ENCODE assay signal across 23 cellular contexts in genomic region chr5:134507495-134507894, GRCh38. TPM values are rescaled to one million over a fixed set of nuclear protein-coding genes. Genes with fewer than 3 reads are reported as not detected.
A peak's percentile ranks its signal among the peaks of the same experiment; 100 is the strongest.
DNase-seq lines count a peak whose midpoint lies in the region; ATAC-seq, FAIRE-seq and TF ChIP-seq lines count a peak whose summit lies in the region.
"Had no signal": no experiment of that assay in that cellular context is flagged by ENCODE, and none has a peak within 500 bp of the region (broad histone marks: within the 10 kb centered on the region; RNA-seq: fewer than 3 reads in every experiment).

No MANE protein-coding gene starts in this region.

- POLR2A ChIA-PET in A549 (lab: Yijun Ruan, JAX), result interaction anchor here (2.2 to 3.2 kb wide), 3 partner anchors 18 to 96 kb away, joined by 11 to 53 read pairs (median 38); partner anchors contain the start of genes CDKN2AIPNL and JADE2

- DNase-seq in A549 (ENCODE audit: low read depth in 1 of 2, low spot score in 1 of 2), result no peak
- peak; percentile 27 for DNase-seq in DMS53 treated with DMSO at 0.1 percent for 48 hours (lab: John Stamatoyannopoulos, UW; ENCODE audit: unreplicated experiment)
- no peak for DNase-seq in adipocyte (ENCODE audit: low read depth)
- no peak for DNase-seq in lower lobe of right lung
- no peak for DNase-seq in dorsolateral prefrontal cortex
- DNase-seq in NCI-H1930 (lab: John Stamatoyannopoulos, UW), result no peak
- DNase-seq in GM20000 (ENCODE audit: low spot score), result no peak
- DNase-seq: activated CD8-positive, alpha-beta memory T cell treated with anti-CD3 and anti-CD28 coated beads for 24 hours; anterior cingulate cortex; GDM1; GOT3; NCI-H1417; NCI-H82; psoas muscle; RPMI8226; stimulated activated CD4-positive, alpha-beta T cell treated with anti-CD3 and anti-CD28 coated beads, Interleukin-12 subunit alpha, Interleukin-12 subunit beta, amount 100 ng/mL, for 4 hours; thyroid gland had no signal

- H3K36me3 ChIP-seq in adipocyte (ENCODE audit: control insufficient read depth, insufficient read depth, low read length, severe bottlenecking), result no peaks in the 10 kb centered on the region
- H3K36me3 ChIP-seq in lower lobe of right lung, result no peaks in the 10 kb centered on the region
- H3K36me3 ChIP-seq: thyroid gland had no signal

- 54% methylated on average over 7 of the region's 7 CpGs for WGBS in A549 (ENCODE audit: missing lambda C conversion rate)

- H3K4me3 ChIP-seq in A549, result peak overlapping the region; percentile 49
- peak overlapping the region; percentile 68 for H3K4me3 ChIP-seq in adipocyte (ENCODE audit: low read length)
- peak overlapping the region; percentile 39 for H3K4me3 ChIP-seq in lower lobe of right lung
- H3K4me3 ChIP-seq in dorsolateral prefrontal cortex, result no peak overlapping the region
- H3K4me3 ChIP-seq: coronary artery, psoas muscle, thyroid gland had no signal

- peak overlapping the region; percentile 93 to 94 for H3K27ac ChIP-seq in A549
- H3K27ac ChIP-seq in lower lobe of right lung, result no peak overlapping the region
- no peak overlapping the region for H3K27ac ChIP-seq in dorsolateral prefrontal cortex
- H3K27ac ChIP-seq: epithelial cell of prostate, VCaP had no signal

- no peak for TF ChIP-seq RAD21 in A549 (conservative IDR thresholded peaks at IDR 0.05 in 1 of 2, IDR thresholded peaks at IDR 0.05 in 1 of 2)

- H3K9me3 ChIP-seq in A549 (no peaks in the 10 kb centered on the region), adipocyte (ENCODE audit: control insufficient read depth, low read length) (no peaks in the 10 kb centered on the region), lower lobe of right lung (no peaks in the 10 kb centered on the region)
- H3K9me3 ChIP-seq: psoas muscle, thyroid gland had no signal

- no peak overlapping the region for H3K9ac ChIP-seq in adipocyte (ENCODE audit: low read length)

- TF ChIP-seq EP300 in A549 (IDR thresholded peaks at IDR 0.05), result no peak

- no peak for FAIRE-seq in A549 (lab: Jason Lieb, UNC)
- FAIRE-seq: GM12891 had no signal

- no peak for ATAC-seq in A549
- ATAC-seq in lower lobe of right lung, result no peak
- no peak for ATAC-seq in GM21576 (IDR thresholded peaks at IDR 0.05; ENCODE audit: unreplicated experiment)
- ATAC-seq: natural killer cell treated with Interleukin-12 subunit alpha and Interleukin-12 subunit beta and Interleukin-15 and Interleukin-18, amount 100 ng/mL, for 72 hours; psoas muscle had no signal

- no peaks in the 10 kb centered on the region for H3K27me3 ChIP-seq in adipocyte (replicated peaks; ENCODE audit: control insufficient read depth, insufficient read depth, low read length)
- no peaks in the 10 kb centered on the region for H3K27me3 ChIP-seq in lower lobe of right lung (ENCODE audit: low read depth)
- H3K27me3 ChIP-seq in dorsolateral prefrontal cortex, result no peaks in the 10 kb centered on the region
- H3K27me3 ChIP-seq: thyroid gland had no signal

- intact Hi-C loops in lower lobe of right lung (cut with DNase I) (no loop called here), dorsolateral prefrontal cortex (cut with DNase I) (no loop called here)

- no peak for TF ChIP-seq CTCF in A549 (IDR thresholded peaks at IDR 0.05)
- TF ChIP-seq CTCF in lower lobe of right lung (IDR thresholded peaks at IDR 0.05), result no peak
- no peak for TF ChIP-seq CTCF in dorsolateral prefrontal cortex (IDR thresholded peaks at IDR 0.05 in 54 of 56, conservative IDR thresholded peaks at IDR 0.05 in 2 of 56; ENCODE audit: low read depth in 1 of 56, partially characterized antibody in 56 of 56)
- no peak for TF ChIP-seq CTCF in GM20000 (IDR thresholded peaks at IDR 0.05; ENCODE audit: extremely low read depth, missing control alignments)

- peak overlapping the region; percentile 83 for H3K4me2 ChIP-seq in A549

- CTCF ChIA-PET in A549 (lab: Yijun Ruan, JAX), result interaction anchor here (0.7 to 2.1 kb wide), 8 partner anchors 9 to 96 kb away, joined by 3 to 10 read pairs (median 5); partner anchors contain the start of gene CDKN2AIPNL

- no peak for TF ChIP-seq POLR2A in A549 (IDR thresholded peaks at IDR 0.05; ENCODE audit: low read length)

- H3K4me1 ChIP-seq in A549 (peaks cover 91% of the 10 kb centered on the region), adipocyte (ENCODE audit: control insufficient read depth, insufficient read depth, low read length) (peaks cover 68% of the 10 kb centered on the region), lower lobe of right lung (peaks cover 57% of the 10 kb centered on the region)

TF ChIP-seq in A549, 52 proteins besides CTCF, POLR2A, EP300 and RAD21:
- TF ChIP-seq TP53 (CRISPR knock-in tag; IDR thresholded peaks at IDR 0.05) (no peak), JUNB (IDR thresholded peaks at IDR 0.05) (no peak), FOXS1 (CRISPR knock-in tag; IDR thresholded peaks at IDR 0.05) (no peak), ZC3H11A (IDR thresholded peaks at IDR 0.05) (no peak), HDAC2 (IDR thresholded peaks at IDR 0.05) (no peak), ESRRA (IDR thresholded peaks at IDR 0.05; ENCODE audit: borderline replicate concordance, low read length) (no peak), JUN (IDR thresholded peaks at IDR 0.05) (no peak), HMGXB4 (CRISPR knock-in tag; IDR thresholded peaks at IDR 0.05; ENCODE audit: borderline replicate concordance) (no peak), BCL3 (IDR thresholded peaks at IDR 0.05) (no peak), RARB (CRISPR knock-in tag; IDR thresholded peaks at IDR 0.05) (no peak), MYC (IDR thresholded peaks at IDR 0.05; ENCODE audit: borderline replicate concordance, low read length) (no peak), HOXB5 (CRISPR knock-in tag; IDR thresholded peaks at IDR 0.05) (no peak), CBX8 (IDR thresholded peaks at IDR 0.05) (no peak), ZSCAN20 (CRISPR knock-in tag; IDR thresholded peaks at IDR 0.05) (no peak), ATOH8 (CRISPR knock-in tag; IDR thresholded peaks at IDR 0.05; ENCODE audit: low read depth) (no peak), NPAS2 (CRISPR knock-in tag; IDR thresholded peaks at IDR 0.05; ENCODE audit: borderline replicate concordance) (no peak), SREBF2 (IDR thresholded peaks at IDR 0.05) (no peak), ELK1 (IDR thresholded peaks at IDR 0.05; ENCODE audit: low read depth, low read length) (no peak)

RNA-seq across cellular contexts. Expression of gene JADE2, which starts 18.0 kb away (rescaled TPM):
- 21.7 and 24.0 TPM in 2 replicates for polyA plus RNA-seq in A549 (2011; rRNA removed)
- 21.2 and 29.1 TPM in 2 replicates for polyA plus RNA-seq in A549 (2012; cell fraction: cytosol; rRNA removed)
- polyA plus RNA-seq in A549 (2012; cell fraction: nucleus; rRNA removed), result 30.8 and 36.0 TPM in 2 replicates
- polyA plus RNA-seq in A549 (2017; fragmentation: RNase III; extraction: RNeasy Plus Mini Kit Qiagen cat#74134 plus additional on column Dnase treatment), result 23.7 to 27.1 TPM (median 27.0 TPM) in 3 replicates
- 48.2 and 50.5 TPM in 2 replicates for polyA minus RNA-seq in A549 (2011; rRNA and poly(A)+ RNA removed)
- 79.4 TPM for total RNA-seq in lower lobe of right lung
- total RNA-seq in dorsolateral prefrontal cortex, result 100 to 1,000 TPM in 59 of 120 experiments, 10 to 100 TPM in 61; 64.6 to 141 (median 99.8) TPM

Comparison
In these comparisons a context has a peak if more than half of its experiments do, and no peak if none do; other contexts are left out.
1. H3K27ac ChIP-seq: peak in A549 (2 of 2); none in lower lobe of right lung (single experiment) and dorsolateral prefrontal cortex (0 of 59).
2. H3K4me3 ChIP-seq: peak in A549 (single experiment), adipocyte (single experiment) and lower lobe of right lung (single experiment); none in dorsolateral prefrontal cortex (0 of 59).